Comparison of ENCODE assay signal across 9 cellular contexts in genomic region chr11:36258730-36259360, GRCh38. TPM values are rescaled to one million over a fixed set of nuclear protein-coding genes. Genes with fewer than 3 reads are reported as not detected.
A peak's percentile ranks its signal among the peaks of the same experiment; 100 is the strongest.
DNase-seq lines count a peak whose midpoint lies in the region; ATAC-seq, FAIRE-seq and TF ChIP-seq lines count a peak whose summit lies in the region.
"Had no signal": no experiment of that assay in that cellular context is flagged by ENCODE, and none has a peak within 500 bp of the region (broad histone marks: within the 10 kb centered on the region; RNA-seq: fewer than 3 reads in every experiment).

No MANE protein-coding gene starts in this region.

- no peak overlapping the region for H3K4me2 ChIP-seq in mesendoderm (ENCODE audit: low read length)

- H2AK5ac ChIP-seq in mesendoderm (ENCODE audit: low read length): no peak overlapping the region

- H3K9me3 ChIP-seq in SK-N-MC (ENCODE audit: low read depth, low read length): no peaks in the 10 kb centered on the region

- H3K4me3 Mint-ChIP-seq in endothelial cell (ENCODE audit: unreplicated experiment): no peak overlapping the region
- H3K4me3 Mint-ChIP-seq: stimulated activated naive CD8-positive, alpha-beta T cell treated with anti-CD3 and anti-CD28 coated beads, Interleukin-15, Interleukin-2, amounts not matched to agents 100 ng/mL and 50 ng/mL, for 24 hours had no signal

- peak overlapping the region; percentile 15 for H3K56ac ChIP-seq in mesendoderm (ENCODE audit: low read length)

- H3K27me3 ChIP-seq in mesendoderm (ENCODE audit: insufficient read depth, low read length, poor library complexity): no peaks in the 10 kb centered on the region

- H3K4me1 ChIP-seq in mesendoderm (ENCODE audit: control insufficient read depth, low read depth, low read length): no peaks in the 10 kb centered on the region

- no peaks in the 10 kb centered on the region for H3K36me3 Mint-ChIP-seq in endothelial cell (ENCODE audit: low read depth, unreplicated experiment)

- no peaks in the 10 kb centered on the region for H3K79me1 ChIP-seq in mesendoderm (ENCODE audit: low read length)

- H2BK15ac ChIP-seq in mesendoderm (replicated peaks; ENCODE audit: low read depth): no peak overlapping the region

- H3K9ac ChIP-seq in SK-N-MC (ENCODE audit: insufficient read length) (no peak overlapping the region), mesendoderm (ENCODE audit: low read length) (no peak overlapping the region)

- H4K5ac ChIP-seq in mesendoderm (ENCODE audit: low read length): no peak overlapping the region

- ATAC-seq in HG02973 (IDR thresholded peaks at IDR 0.05; ENCODE audit: unreplicated experiment): no peak

- H3K4ac ChIP-seq in mesendoderm (ENCODE audit: low read depth, low read length): no peak overlapping the region

- peaks cover 7% of the 10 kb centered on the region for H3K27me3 Mint-ChIP-seq in endothelial cell (ENCODE audit: unreplicated experiment)

- H3K4me3 ChIP-seq in SK-N-MC: no peak overlapping the region
- H3K4me3 ChIP-seq in mesendoderm (ENCODE audit: low read length): no peak overlapping the region

- H2BK120ac ChIP-seq in mesendoderm (ENCODE audit: low read depth, low read length): no peak overlapping the region

- no peak overlapping the region for H3K18ac ChIP-seq in mesendoderm (ENCODE audit: low read length)

- peak overlapping the region; percentile 89 for H3K23ac ChIP-seq in mesendoderm (ENCODE audit: low read length)

- H4K8ac ChIP-seq in mesendoderm (ENCODE audit: low read depth, low read length): no peak overlapping the region

- H3K4me1 Mint-ChIP-seq in endothelial cell (ENCODE audit: unreplicated experiment): peaks cover 5% of the 10 kb centered on the region

- no CpG with 5 or more reads among the region's 12 CpGs for WGBS in mesendoderm (ENCODE audit: extremely low coverage, insufficient coverage, low lambda C conversion rate)

- no peak overlapping the region for H3K27ac ChIP-seq in SK-N-MC
- H3K27ac ChIP-seq in mesendoderm (ENCODE audit: low read depth, low read length): no peak overlapping the region

- peak; percentile 52 for TF ChIP-seq CTCF in endothelial cell (IDR thresholded peaks at IDR 0.05; ENCODE audit: unreplicated experiment)

- no peak overlapping the region for H2BK5ac ChIP-seq in mesendoderm (ENCODE audit: low read length)

- FAIRE-seq in urothelium cell line (lab: Jason Lieb, UNC): no peak

- no peak overlapping the region for H3K27ac Mint-ChIP-seq in endothelial cell (ENCODE audit: unreplicated experiment)
- H3K27ac Mint-ChIP-seq: stimulated activated naive CD8-positive, alpha-beta T cell treated with anti-CD3 and anti-CD28 coated beads, Interleukin-15, Interleukin-2, amounts not matched to agents 100 ng/mL and 50 ng/mL, for 24 hours had no signal

- H3K79me2 ChIP-seq in mesendoderm (ENCODE audit: control insufficient read depth, insufficient read depth, low read length): no peaks in the 10 kb centered on the region

- DNase-seq in activated CD4-positive, alpha-beta T cell treated with anti-CD3 and anti-CD28 coated beads for 48 hours: peak; percentile 44
- no peak for DNase-seq in activated CD4-positive, alpha-beta T cell treated with anti-CD3 and anti-CD28 coated beads, Interleukin-2, amount 50 U/mL, for 4 hours
- peak; percentile 68 for DNase-seq in M059J (ENCODE audit: low read depth)
- DNase-seq in SK-N-MC (ENCODE audit: low read depth, low spot score): peak; percentile 10
- peak; percentile 75 for DNase-seq in endothelial cell (ENCODE audit: low spot score)
- peak; percentile 86 for DNase-seq in mesendoderm
- peak; percentile 77 for DNase-seq in urothelium cell line (ENCODE audit: low spot score)

- no peaks in the 10 kb centered on the region for H3K9me3 Mint-ChIP-seq in endothelial cell (ENCODE audit: unreplicated experiment)
- H3K9me3 Mint-ChIP-seq: stimulated activated naive CD8-positive, alpha-beta T cell treated with anti-CD3 and anti-CD28 coated beads, Interleukin-15, Interleukin-2, amounts not matched to agents 100 ng/mL and 50 ng/mL, for 24 hours had no signal

- H3K36me3 ChIP-seq in SK-N-MC (ENCODE audit: insufficient read depth, low read length) (no peaks in the 10 kb centered on the region), mesendoderm (ENCODE audit: control insufficient read depth, insufficient read depth, low read length) (no peaks in the 10 kb centered on the region)

RNA-seq across cellular contexts. Expression of gene COMMD9, which starts 30.4 kb away (rescaled TPM):
- 80.1 and 94.4 TPM in 2 replicates for total RNA-seq in M059J (2014; rRNA removed; shearing (Covaris generic))
- 66.1 TPM for total RNA-seq in endothelial cell (ENCODE audit: unreplicated experiment)
- polyA plus RNA-seq in mesendoderm (2013, experiment 1 of 2): 45.4 TPM
- polyA plus RNA-seq in mesendoderm (2013, experiment 2 of 2): 39.6 TPM

RNA-seq across cellular contexts. Expression of gene PRR5L, which starts 37.2 kb away (rescaled TPM):
- total RNA-seq in M059J (2014; rRNA removed; shearing (Covaris generic)): 72.9 and 81.1 TPM in 2 replicates
- 122 TPM for total RNA-seq in endothelial cell (ENCODE audit: unreplicated experiment)
- 3.8 TPM for polyA plus RNA-seq in mesendoderm (2013, experiment 1 of 2)
- 3.4 TPM for polyA plus RNA-seq in mesendoderm (2013, experiment 2 of 2)

Comparison
In these comparisons a context has a peak if more than half of its experiments do, and no peak if none do; other contexts are left out.
1. DNase-seq: peak in activated CD4-positive, alpha-beta T cell treated with anti-CD3 and anti-CD28 coated beads for 48 hours (single experiment), M059J (single experiment), SK-N-MC (single experiment), endothelial cell (single experiment), mesendoderm (single experiment) and urothelium cell line (single experiment); none in activated CD4-positive, alpha-beta T cell treated with anti-CD3 and anti-CD28 coated beads, Interleukin-2, amount 50 U/mL, for 4 hours (0 of 2).